Comparison of ENCODE assay signal across 8 cellular contexts in the genomic region with DNA sequence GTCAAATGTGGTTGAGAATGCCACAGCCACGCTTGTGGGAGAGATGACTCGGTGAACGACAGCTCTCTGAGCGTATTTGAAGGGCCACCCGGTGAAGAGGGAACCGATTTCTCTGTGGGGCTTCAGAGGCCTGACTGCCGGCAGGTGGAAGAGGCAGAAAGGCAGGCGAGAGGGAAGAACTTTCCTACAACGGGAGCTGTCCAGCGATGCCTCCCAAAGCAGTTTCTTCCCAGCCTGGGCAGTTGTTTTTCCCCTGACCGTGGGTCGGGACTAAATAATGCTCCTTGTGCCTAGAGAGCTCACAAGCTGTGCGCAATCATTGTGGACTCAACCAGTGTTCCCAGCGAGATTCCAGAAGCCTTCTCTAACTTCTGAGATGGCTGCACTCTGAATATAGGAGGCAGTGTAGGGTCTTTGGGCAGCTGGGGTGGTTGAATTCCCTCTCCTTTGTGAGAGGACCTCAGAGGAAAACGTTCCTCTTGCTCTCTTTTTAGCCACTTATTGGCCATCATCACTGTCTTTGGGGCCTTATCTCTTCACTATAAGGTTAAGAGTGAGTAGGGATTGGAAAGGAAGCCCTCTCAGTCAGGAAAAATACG. TPM values are rescaled to one million over a fixed set of nuclear protein-coding genes. Genes with fewer than 3 reads are reported as not detected.
A peak's percentile ranks its signal among the peaks of the same experiment; 100 is the strongest.
DNase-seq lines count a peak whose midpoint lies in the region; ATAC-seq, FAIRE-seq and TF ChIP-seq lines count a peak whose summit lies in the region.

No MANE protein-coding gene starts in this region.

- intact Hi-C loops in heart left ventricle (cut with DNase I) (no loop called here), ovary (cut with DNase I) (no loop called here)

- TF ChIP-seq CTCF in A549 (IDR thresholded peaks at IDR 0.05) (no peak), GM10248 (IDR thresholded peaks at IDR 0.05; ENCODE audit: control extremely low read depth, extremely low read depth, low read depth, missing control alignments) (no peak), heart left ventricle (IDR thresholded peaks at IDR 0.05) (no peak), ovary (IDR thresholded peaks at IDR 0.05) (no peak)

- peak overlapping the region; percentile 91 to 96 for H3K27ac Mint-ChIP-seq in activated naive CD4-positive, alpha-beta T cell treated with anti-CD3 and anti-CD28 coated beads, Interleukin-2, amount 50 U/mL, for 72 hours

- H3K27me3 ChIP-seq in heart left ventricle (peaks cover 0 to 7% (median 0%) of the 10 kb centered on the region in 9 donors), ovary (no peaks in the 10 kb centered on the region)

- no peaks in the 10 kb centered on the region for H3K9me3 ChIP-seq in A549
- no peaks in the 10 kb centered on the region for H3K9me3 ChIP-seq in heart left ventricle
- no peaks in the 10 kb centered on the region for H3K9me3 ChIP-seq in ovary

- peak overlapping the region; percentile 69 to 92 for H3K27ac ChIP-seq in A549
- H3K27ac ChIP-seq in heart left ventricle, result peak overlapping the region in 11 of 12 donors; percentile 52 to 90 (median 83)
- H3K27ac ChIP-seq in ovary, result no peak overlapping the region

- H3K9me3 Mint-ChIP-seq in activated naive CD4-positive, alpha-beta T cell treated with anti-CD3 and anti-CD28 coated beads, Interleukin-2, amount 50 U/mL, for 72 hours, result no peaks in the 10 kb centered on the region

- H3K4me1 ChIP-seq in A549 (0 out of 3 replicates have a peak, but pooled peaks cover 3% of the 10 kb centered on the region), heart left ventricle (peaks cover 0 to 19% (median 6%) of the 10 kb centered on the region in 12 donors), ovary (ENCODE audit: insufficient read depth) (peaks cover 4% of the 10 kb centered on the region)

- H3K4me2 ChIP-seq in A549, result peak overlapping the region; percentile 71

- no peaks in the 10 kb centered on the region for H3K36me3 ChIP-seq in heart left ventricle
- H3K36me3 ChIP-seq in ovary, result no peaks in the 10 kb centered on the region

- POLR2A ChIA-PET in A549 (lab: Yijun Ruan, JAX), result interaction anchor here (0.8 to 1.0 kb wide), 2 partner anchors 57 to 355 kb away, joined by 3 read pairs; no protein-coding TSS in a partner anchor
- POLR2A ChIA-PET in GM10248 (lab: Yijun Ruan, JAX), result interaction anchor here (0.7 kb wide), 1 partner anchor 75 kb away, joined by 3 read pairs; no protein-coding TSS in a partner anchor

- peak; percentile 5 to 34 for DNase-seq in A549 (ENCODE audit: low read depth in 1 of 2, low spot score in 1 of 2)
- DNase-seq in GM10248 (ENCODE audit: extremely low spot score), result peak; percentile 16
- no peak for DNase-seq in activated naive CD4-positive, alpha-beta T cell treated with anti-CD3 and anti-CD28 coated beads, Interleukin-2, amount 50 U/mL, for 72 hours (ENCODE audit: low spot score in 2 of 2)
- DNase-seq in heart left ventricle, result peak in 2 of 5 donors; percentile 24 to 29
- DNase-seq in ovary, result peak in 1 of 5 donors; percentile 18
- no peak for DNase-seq in GM12892 (ENCODE audit: insufficient read length)

- TF ChIP-seq EP300 in A549 (IDR thresholded peaks at IDR 0.05) (no peak), Ishikawa (IDR thresholded peaks at IDR 0.05; ENCODE audit: borderline replicate concordance) (no peak), ovary (IDR thresholded peaks at IDR 0.05) (no peak)

- no peaks in the 10 kb centered on the region for H3K36me3 Mint-ChIP-seq in activated naive CD4-positive, alpha-beta T cell treated with anti-CD3 and anti-CD28 coated beads, Interleukin-2, amount 50 U/mL, for 72 hours

- H3K4me3 ChIP-seq in A549 (peak overlapping the region; percentile 75), heart left ventricle (peak overlapping the region; percentile 60 to 91 (median 82)), ovary (peak overlapping the region; percentile 80)

- FAIRE-seq in A549 (lab: Jason Lieb, UNC) (no peak), GM12892 (lab: Jason Lieb, UNC) (no peak)

- CTCF ChIA-PET in A549 (lab: Yijun Ruan, JAX), result interaction anchor here (0.7 to 0.9 kb wide), 2 partner anchors 49 to 372 kb away, joined by 3 to 4 read pairs; no protein-coding TSS in a partner anchor
- CTCF ChIA-PET in GM10248 (lab: Yijun Ruan, JAX), result interaction anchor here (0.7 to 2.8 kb wide), 5 partner anchors 20 to 70 kb away, joined by 3 to 8 read pairs (median 5); no protein-coding TSS in a partner anchor

- TF ChIP-seq POLR2A in A549 (IDR thresholded peaks at IDR 0.05; ENCODE audit: low read length), result no peak
- TF ChIP-seq POLR2A in heart left ventricle (IDR thresholded peaks at IDR 0.05), result no peak
- TF ChIP-seq POLR2A in ovary (IDR thresholded peaks at IDR 0.05), result no peak
- TF ChIP-seq POLR2A in GM12892 (IDR thresholded peaks at IDR 0.05; ENCODE audit: low read depth, low read length), result no peak; the same call in 1 of the 2 replicates

- ATAC-seq in A549 (peak; percentile 17 to 36), heart left ventricle (peak in 3 of 4 donors; percentile 2 to 39 (median 5)), HG03439 (IDR thresholded peaks at IDR 0.05; ENCODE audit: unreplicated experiment) (no peak)
- no peak for ATAC-seq in activated naive CD4-positive, alpha-beta T cell treated with anti-CD3 and anti-CD28 coated beads, Interleukin-2, amount 50 U/mL, for 72 hours

- no peak for TF ChIP-seq RAD21 in A549 (conservative IDR thresholded peaks at IDR 0.05 in 1 of 2, IDR thresholded peaks at IDR 0.05 in 1 of 2)
- TF ChIP-seq RAD21 in Ishikawa (IDR thresholded peaks at IDR 0.05; ENCODE audit: low read depth), result no peak

- WGBS in A549 (ENCODE audit: missing lambda C conversion rate), result 4% methylated on average over 13 of the region's 16 CpGs
- 5 to 14% (median 7%) methylated on average over 15 to 16 of the region's 16 CpGs for WGBS in heart left ventricle, 4 donors
- 5% methylated on average over 16 of the region's 16 CpGs for WGBS in ovary, 3 donors

TF ChIP-seq in A549, 52 proteins besides CTCF, POLR2A, EP300 and RAD21:
- TF ChIP-seq, protein P1, sequence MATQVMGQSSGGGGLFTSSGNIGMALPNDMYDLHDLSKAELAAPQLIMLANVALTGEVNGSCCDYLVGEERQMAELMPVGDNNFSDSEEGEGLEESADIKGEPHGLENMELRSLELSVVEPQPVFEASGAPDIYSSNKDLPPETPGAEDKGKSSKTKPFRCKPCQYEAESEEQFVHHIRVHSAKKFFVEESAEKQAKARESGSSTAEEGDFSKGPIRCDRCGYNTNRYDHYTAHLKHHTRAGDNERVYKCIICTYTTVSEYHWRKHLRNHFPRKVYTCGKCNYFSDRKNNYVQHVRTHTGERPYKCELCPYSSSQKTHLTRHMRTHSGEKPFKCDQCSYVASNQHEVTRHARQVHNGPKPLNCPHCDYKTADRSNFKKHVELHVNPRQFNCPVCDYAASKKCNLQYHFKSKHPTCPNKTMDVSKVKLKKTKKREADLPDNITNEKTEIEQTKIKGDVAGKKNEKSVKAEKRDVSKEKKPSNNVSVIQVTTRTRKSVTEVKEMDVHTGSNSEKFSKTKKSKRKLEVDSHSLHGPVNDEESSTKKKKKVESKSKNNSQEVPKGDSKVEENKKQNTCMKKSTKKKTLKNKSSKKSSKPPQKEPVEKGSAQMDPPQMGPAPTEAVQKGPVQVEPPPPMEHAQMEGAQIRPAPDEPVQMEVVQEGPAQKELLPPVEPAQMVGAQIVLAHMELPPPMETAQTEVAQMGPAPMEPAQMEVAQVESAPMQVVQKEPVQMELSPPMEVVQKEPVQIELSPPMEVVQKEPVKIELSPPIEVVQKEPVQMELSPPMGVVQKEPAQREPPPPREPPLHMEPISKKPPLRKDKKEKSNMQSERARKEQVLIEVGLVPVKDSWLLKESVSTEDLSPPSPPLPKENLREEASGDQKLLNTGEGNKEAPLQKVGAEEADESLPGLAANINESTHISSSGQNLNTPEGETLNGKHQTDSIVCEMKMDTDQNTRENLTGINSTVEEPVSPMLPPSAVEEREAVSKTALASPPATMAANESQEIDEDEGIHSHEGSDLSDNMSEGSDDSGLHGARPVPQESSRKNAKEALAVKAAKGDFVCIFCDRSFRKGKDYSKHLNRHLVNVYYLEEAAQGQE (IDR thresholded peaks at IDR 0.05), result peak; percentile 68
- no peak for TF ChIP-seq TFCP2L1 (CRISPR knock-in tag; IDR thresholded peaks at IDR 0.05)
TF ChIP-seq in A549: peak in this region for 1.

TF ChIP-seq in Ishikawa, 13 proteins besides CTCF, POLR2A, EP300 and RAD21 (continues in another document):
- no peak for TF ChIP-seq TAF1 (IDR thresholded peaks at IDR 0.05; ENCODE audit: low read depth)
- TF ChIP-seq, protein P2, sequence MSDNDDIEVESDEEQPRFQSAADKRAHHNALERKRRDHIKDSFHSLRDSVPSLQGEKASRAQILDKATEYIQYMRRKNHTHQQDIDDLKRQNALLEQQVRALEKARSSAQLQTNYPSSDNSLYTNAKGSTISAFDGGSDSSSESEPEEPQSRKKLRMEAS (IDR thresholded peaks at IDR 0.05), result no peak
- TF ChIP-seq CEBPB (IDR thresholded peaks at IDR 0.05), result no peak

RNA-seq across cellular contexts. Expression of a gene that starts 0.7 kb away (rescaled TPM):
- polyA plus RNA-seq in A549 (2011; rRNA removed) (51.4 and 94.9 TPM in 2 replicates), A549 (2017; fragmentation: RNase III; extraction: RNeasy Plus Mini Kit Qiagen cat#74134 plus additional on column Dnase treatment) (65.1 to 71.1 TPM (median 66.5 TPM) in 3 replicates), heart left ventricle (10 to 100 TPM; 16.9 to 73.9 TPM), ovary (10 to 100 TPM; 30.1 to 68.4 TPM)
- polyA plus RNA-seq in A549 (2012; cell fraction: cytosol; rRNA removed), result 32.9 and 34.4 TPM in 2 replicates
- polyA plus RNA-seq in A549 (2012; cell fraction: nucleus; rRNA removed), result 12.5 and 13.5 TPM in 2 replicates
- polyA minus RNA-seq in A549 (2011; rRNA and poly(A)+ RNA removed), result 6.5 and 7.8 TPM in 2 replicates
- total RNA-seq in activated naive CD4-positive, alpha-beta T cell treated with anti-CD3 and anti-CD28 coated beads, Interleukin-2, amount 50 U/mL, for 72 hours, result 10 to 100 TPM; 33.8 to 52.9 TPM
- total RNA-seq in heart left ventricle (10 to 100 TPM; 10.2 to 44.0 (median 18.1) TPM), ovary (10 to 100 TPM; 14.4 to 43.9 (median 32.2) TPM)
- 278 TPM for polyA plus RNA-seq in GM12892 (2012; ENCODE audit: missing spikeins)

Comparison
In these comparisons a context has a peak if more than half of its experiments do, and no peak if none do; other contexts are left out.
1. ATAC-seq: peak in A549 (2 of 2) and heart left ventricle (3 of 4); none in activated naive CD4-positive, alpha-beta T cell treated with anti-CD3 and anti-CD28 coated beads, Interleukin-2, amount 50 U/mL, for 72 hours (0 of 2) and HG03439 (single experiment).
2. DNase-seq: peak in A549 (2 of 2) and GM10248 (single experiment); none in activated naive CD4-positive, alpha-beta T cell treated with anti-CD3 and anti-CD28 coated beads, Interleukin-2, amount 50 U/mL, for 72 hours (0 of 2) and GM12892 (single experiment).
3. H3K27ac ChIP-seq: peak in A549 (2 of 2) and heart left ventricle (11 of 12); none in ovary (0 of 2).
4. Peak in every context shown above with its lines, with median percentiles within 50 percentile points of each other: H3K4me3 ChIP-seq.